Comparison of ENCODE assay signal across 1 cellular context in genomic region chr5:139733698-139734491, GRCh38.
TF ChIP-seq lines count a peak whose summit lies in the region.

No MANE protein-coding gene starts in this region.

TF ChIP-seq in GM23338, 12 proteins besides CTCF, POLR2A, EP300 and RAD21 (continued from another document):
- TF ChIP-seq ETS1 (IDR thresholded peaks at IDR 0.05): no peak
